In the genomic region with DNA sequence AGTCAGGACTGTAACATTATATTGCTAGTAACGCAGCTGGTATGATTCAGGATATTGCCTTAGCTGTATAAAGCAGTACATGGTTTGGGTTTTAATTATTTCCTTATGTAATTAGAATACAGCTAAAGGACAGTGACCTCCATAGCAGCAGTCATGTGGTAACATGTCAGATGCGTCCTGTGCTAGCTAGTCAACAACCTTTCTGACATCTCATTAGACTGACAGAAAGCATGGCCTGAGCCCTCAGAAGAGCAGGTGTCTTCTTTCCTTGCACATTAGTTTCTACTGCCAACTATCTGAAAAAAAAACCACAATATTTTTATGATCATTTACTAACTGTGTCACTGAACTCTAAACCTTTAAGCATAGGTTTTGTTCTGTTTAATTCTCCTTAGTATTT, we compare ENCODE assay signal across 24 cellular contexts.
"Had no signal": no experiment of that assay in that cellular context is flagged by ENCODE, and none has a peak within 500 bp of the region (broad histone marks: within the 10 kb centered on the region; RNA-seq: fewer than 3 reads in every experiment).

No MANE protein-coding gene starts in this region.

- H3K27me3 ChIP-seq: hepatocyte, right atrium auricular region, stomach, testis, thyroid gland, transverse colon, upper lobe of left lung, vagina had no signal

- H3K9me3 ChIP-seq: left ventricle myocardium inferior, right atrium auricular region, stomach, testis, thyroid gland, transverse colon, upper lobe of left lung, vagina had no signal

- H3K36me3 ChIP-seq: right atrium auricular region, thyroid gland, transverse colon, upper lobe of left lung, vagina had no signal

- H3K4me3 ChIP-seq: hepatocyte, left ventricle myocardium inferior, lung, right atrium auricular region, skin epidermis, stomach, testis, thyroid gland, transverse colon, upper lobe of left lung, vagina had no signal

- DNase-seq: islet precursor cell; left ventricle myocardium inferior; mesendoderm; naive thymus-derived CD4-positive, alpha-beta T cell; nucleus accumbens; stimulated activated CD4-positive, alpha-beta T cell treated with anti-CD3 and anti-CD28 coated beads, Interleukin-12 subunit alpha, Interleukin-12 subunit beta, amount 100 ng/mL, for 4 hours; stimulated activated CD4-positive, alpha-beta T cell treated with anti-CD3 and anti-CD28 coated beads, Interleukin-15, amount 100 ng/mL, for 24 hours; stimulated activated CD4-positive, alpha-beta T cell treated with anti-CD3 and anti-CD28 coated beads, Interleukin-2, amount 100 ng/mL, for 24 hours; stimulated activated CD4-positive, alpha-beta T cell treated with anti-CD3 and anti-CD28 coated beads, Interleukin-4, amount 100 ng/mL, for 1 hour; stimulated activated naive B cell treated with anti-CD40 and anti-IgM and Interleukin-4, amounts not matched to agents 10 μg/mL and 1 μg/mL and 100 μg/mL, for 72 hours; stimulated activated naive CD8-positive, alpha-beta T cell treated with anti-CD3 and anti-CD28 coated beads, Interleukin-15, Interleukin-2, amounts not matched to agents 100 U/mL and 50 U/mL, for 24 hours; stomach; testis; thyroid gland; transverse colon; upper lobe of left lung had no signal

- H3K27ac ChIP-seq: hepatocyte, left ventricle myocardium inferior, parathyroid adenoma, right atrium auricular region, skin epidermis, stomach, testis, thyroid gland, transverse colon, upper lobe of left lung, vagina had no signal

- H3K4me1 ChIP-seq: parathyroid adenoma, testis, thyroid gland, upper lobe of left lung, vagina had no signal

- ATAC-seq: naive thymus-derived CD4-positive, alpha-beta T cell; natural killer cell treated with Interleukin-12 subunit alpha and Interleukin-12 subunit beta and Interleukin-15 and Interleukin-18, amount 100 ng/mL, for 72 hours; sciatic nerve; stimulated activated naive B cell treated with anti-CD40 and anti-IgM and Interleukin-4, amounts not matched to agents 10 μg/mL and 1 μg/mL and 100 μg/mL, for 72 hours; stimulated activated naive CD8-positive, alpha-beta T cell treated with anti-CD3 and anti-CD28 coated beads, Interleukin-15, Interleukin-2, amounts not matched to agents 100 U/mL and 50 U/mL, for 24 hours had no signal
